ENCODE assay signal across 15 cellular contexts in the genomic region with DNA sequence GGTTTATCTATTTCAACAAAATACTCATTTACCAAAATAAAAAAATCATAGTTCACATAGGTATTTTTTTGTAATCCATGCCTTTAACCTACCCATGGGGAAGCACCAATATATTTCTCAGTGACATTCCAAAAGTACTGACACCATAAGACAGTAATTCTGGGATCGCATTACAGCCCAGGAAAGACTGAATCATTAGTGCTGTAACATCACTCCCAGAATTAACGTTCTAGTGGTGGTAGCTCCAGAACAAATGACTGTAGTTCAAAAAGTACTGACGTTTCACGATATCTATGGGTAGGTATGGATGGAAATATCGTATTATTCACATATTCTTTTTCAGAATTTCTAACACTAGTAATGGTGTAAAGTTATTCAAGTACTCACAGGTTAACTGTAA. TPM values are rescaled to one million over a fixed set of nuclear protein-coding genes. Genes with fewer than 3 reads are reported as not detected.
DNase-seq lines count a peak whose midpoint lies in the region; ATAC-seq and TF ChIP-seq lines count a peak whose summit lies in the region.
"Had no signal": no experiment of that assay in that cellular context is flagged by ENCODE, and none has a peak within 500 bp of the region (broad histone marks: within the 10 kb centered on the region; RNA-seq: fewer than 3 reads in every experiment).

No MANE protein-coding gene starts in this region.

- no peak for TF ChIP-seq POLR2A in transverse colon (IDR thresholded peaks at IDR 0.05)

- POLR2A ChIA-PET in T-cell (lab: Charles Lee) = no interaction called here

- in situ Hi-C loops in transverse colon (cut with MboI; ENCODE audit: low pct_ligation_motif_present in 1 of 4, low pct_unique_long_range_greater_than_20kb in 1 of 4, low sequenced_read_pairs in 3 of 4) = no loop called here

- no peak overlapping the region for H3K4me3 ChIP-seq in transverse colon
- H3K4me3 ChIP-seq: cardiac muscle cell, ovary, thyroid gland had no signal

- H3K4me3 Mint-ChIP-seq in osteocyte (ENCODE audit: unreplicated experiment) (no peak overlapping the region), T-cell (no peak overlapping the region)
- H3K4me3 Mint-ChIP-seq: mesothelial cell of epicardium had no signal

- 82 to 87% methylated on average over 5 of the region's 5 CpGs for WGBS in transverse colon (ENCODE audit: low coverage in 1 of 2), 2 donors

- H3K9me3 Mint-ChIP-seq in osteocyte (ENCODE audit: unreplicated experiment) = no peaks in the 10 kb centered on the region
- no peaks in the 10 kb centered on the region for H3K9me3 Mint-ChIP-seq in T-cell
- H3K9me3 Mint-ChIP-seq: mesothelial cell of epicardium had no signal

- no peaks in the 10 kb centered on the region for H3K9me3 ChIP-seq in transverse colon
- H3K9me3 ChIP-seq: ovary, thyroid gland had no signal

- no peak for TF ChIP-seq EP300 in transverse colon (IDR thresholded peaks at IDR 0.05; ENCODE audit: low read depth)

- intact Hi-C loops in transverse colon (cut with DNase I; ENCODE audit: low total_unique reads) (no loop called here), head of caudate nucleus (cut with DNase I) (no loop called here)

- peak overlapping the region; percentile 71 for H3K27ac Mint-ChIP-seq in osteocyte (ENCODE audit: unreplicated experiment)
- H3K27ac Mint-ChIP-seq in T-cell = no peak overlapping the region
- H3K27ac Mint-ChIP-seq: mesothelial cell of epicardium had no signal

- no peaks in the 10 kb centered on the region for H3K4me1 ChIP-seq in transverse colon
- H3K4me1 ChIP-seq: thyroid gland had no signal

- no peak for TF ChIP-seq CTCF in osteocyte (IDR thresholded peaks at IDR 0.05)
- no peak for TF ChIP-seq CTCF in transverse colon (IDR thresholded peaks at IDR 0.05)

- peak; percentile 80 for DNase-seq in EH (ENCODE audit: low read depth)
- DNase-seq in NCI-H226 = peak; percentile 52
- peak; percentile 74 for DNase-seq in dedifferentiated amniotic fluid mesenchymal stem cell (ENCODE audit: extremely low spot score)
- no peak for DNase-seq in osteocyte (ENCODE audit: extremely low spot score, unreplicated experiment)
- no peak for DNase-seq in transverse colon
- no peak for DNase-seq in head of caudate nucleus
- DNase-seq in NCI-H774 (lab: John Stamatoyannopoulos, UW) = no peak
- no peak for DNase-seq in T-cell
- DNase-seq: activated T-cell treated with anti-CD3 and anti-CD28 coated beads, Interleukin-2, amount 50 U/mL, for 1 hour; NCI-H2029; ovary; thyroid gland had no signal

- no peak overlapping the region for H3K27ac ChIP-seq in transverse colon
- H3K27ac ChIP-seq: cardiac muscle cell, ovary, thyroid gland had no signal

- peaks cover 17% of the 10 kb centered on the region for H3K4me1 Mint-ChIP-seq in osteocyte (ENCODE audit: unreplicated experiment)
- peaks cover 0 to 4% (median 2%) of the 10 kb centered on the region in 3 donors for H3K4me1 Mint-ChIP-seq in T-cell
- H3K4me1 Mint-ChIP-seq: mesothelial cell of epicardium had no signal

- H3K36me3 ChIP-seq in transverse colon = peaks cover 0 to 28% (median 2%) of the 10 kb centered on the region in 4 donors
- H3K36me3 ChIP-seq: ovary had no signal

- CTCF ChIA-PET in T-cell (lab: Charles Lee) = no interaction called here

- H3K27me3 ChIP-seq in transverse colon = no peaks in the 10 kb centered on the region
- H3K27me3 ChIP-seq: cardiac muscle cell, ovary, thyroid gland had no signal

- H3K27me3 Mint-ChIP-seq in osteocyte (ENCODE audit: unreplicated experiment) (no peaks in the 10 kb centered on the region), T-cell (no peaks in the 10 kb centered on the region)

- ATAC-seq in T-cell (replicated peaks in 1 of 4) = no peak
- ATAC-seq: activated CD4-positive, CD25-positive, alpha-beta regulatory T cell treated with anti-CD3 and anti-CD28 coated beads, Interleukin-2, amount 50 U/mL, for 24 hours had no signal

- H3K36me3 Mint-ChIP-seq in osteocyte (ENCODE audit: unreplicated experiment) (peaks cover 46% of the 10 kb centered on the region), T-cell (peaks cover 42% of the 10 kb centered on the region)

RNA-seq across cellular contexts. Expression of a gene that starts 54.3 kb away (rescaled TPM):
- 6.8 and 10.1 TPM in 2 replicates for total RNA-seq in osteocyte
- 1 to 10 TPM; 1.1 to 3.2 (median 1.7) TPM for total RNA-seq in transverse colon
- 1 to 10 TPM in 3 of 5 donors, under 1 TPM in 2; 0.73 to 2.2 (median 1.2) TPM for total RNA-seq in T-cell

Comparison
In these comparisons a context has a peak if more than half of its experiments do, and no peak if none do; other contexts are left out.
1. DNase-seq: peak in EH (single experiment), NCI-H226 (single experiment) and dedifferentiated amniotic fluid mesenchymal stem cell (single experiment); none in osteocyte (single experiment), transverse colon (single experiment), head of caudate nucleus (0 of 42), NCI-H774 (single experiment) and T-cell (0 of 34).